Comparison of ENCODE assay signal across 1 cellular context in the genomic region with DNA sequence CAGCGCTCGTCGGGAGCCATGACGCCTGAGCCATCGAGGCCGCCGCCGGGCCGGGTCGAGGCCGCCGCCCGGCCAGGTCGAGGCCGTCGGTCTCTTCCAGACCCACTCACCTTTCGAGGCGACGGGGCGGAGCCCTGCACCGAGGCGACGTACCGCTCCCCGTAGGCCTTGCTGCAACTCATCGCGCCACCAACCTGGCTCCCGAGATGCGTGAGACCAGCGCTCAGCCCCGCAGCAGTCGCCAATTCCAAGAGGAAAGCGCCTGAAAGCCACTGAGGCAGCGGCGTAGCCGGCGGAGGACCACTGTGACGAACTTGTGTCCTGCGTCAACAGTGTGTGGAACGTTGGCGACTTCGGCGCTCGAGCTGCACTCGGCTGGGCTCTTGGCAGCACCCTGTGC. TPM values are rescaled to one million over a fixed set of nuclear protein-coding genes. Genes with fewer than 3 reads are reported as not detected.
"Had no signal": no experiment of that assay in that cellular context is flagged by ENCODE, and none has a peak within 500 bp of the region (broad histone marks: within the 10 kb centered on the region; RNA-seq: fewer than 3 reads in every experiment).

A gene (minus strand): TSS at position 307 of the 400 bp plus-strand sequence. CDS start 125 bp downstream, at position 182.

RNA-seq across cellular contexts. Expression of the gene that starts here (rescaled TPM):
- total RNA-seq: activated CD8-positive, alpha-beta memory T cell treated with anti-CD3 and anti-CD28 coated beads, Interleukin-2, amount 10 ng/mL, durations not matched to agents 7 days and 5 days had no signal
